ENCODE assay signal across 7 cellular contexts in the genomic region with DNA sequence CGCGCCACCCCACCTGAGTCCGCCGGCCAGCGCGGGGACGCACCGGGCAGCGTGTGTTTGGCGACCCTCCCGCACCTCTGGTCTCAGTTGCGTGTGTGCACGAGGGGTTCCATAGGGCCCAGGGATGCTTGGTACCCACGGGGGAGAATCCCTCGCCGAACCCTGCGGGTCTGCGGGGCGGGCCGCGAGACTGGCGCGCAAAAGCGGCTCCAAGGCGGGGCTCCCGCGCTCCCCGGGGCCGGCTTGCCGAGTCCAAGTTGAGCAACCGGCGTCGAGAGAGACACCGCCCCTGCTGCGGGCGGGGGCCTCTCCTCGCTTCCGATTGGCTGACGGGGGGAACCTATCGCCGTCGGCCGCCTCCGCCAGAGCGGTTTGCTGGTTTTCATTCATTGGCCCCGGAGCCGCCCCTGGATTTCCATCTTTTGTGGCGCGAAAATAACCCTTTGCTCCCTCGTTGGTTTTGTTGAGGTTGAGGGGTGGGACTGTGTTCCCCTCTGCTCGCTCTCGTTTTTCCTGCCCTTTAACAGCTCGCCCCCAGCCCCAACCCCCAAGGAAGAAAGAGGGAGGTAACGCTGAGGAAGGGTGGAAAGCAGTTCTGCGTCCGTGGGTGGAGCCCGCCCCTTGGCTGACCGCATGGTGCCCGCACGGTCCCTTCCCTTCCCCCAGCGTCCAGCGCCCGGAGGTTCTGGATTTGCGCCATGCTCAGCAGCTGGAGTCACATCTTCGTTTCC. TPM values are rescaled to one million over a fixed set of nuclear protein-coding genes. Genes with fewer than 3 reads are reported as not detected.
A peak's percentile ranks its signal among the peaks of the same experiment; 100 is the strongest.
DNase-seq lines count a peak whose midpoint lies in the region; ATAC-seq, FAIRE-seq and TF ChIP-seq lines count a peak whose summit lies in the region.

No MANE protein-coding gene starts in this region.

- no CpG with 5 or more reads among the region's 65 CpGs for whole genome bisulfite sequencing in iPS DF 6.9 (ENCODE audit: insufficient coverage, insufficient read length)
- 1 to 3% (median 1%) methylated on average over 32 to 65 of the region's 65 CpGs for WGBS in spleen, 5 donors

- H3K36me3 ChIP-seq in HCT116 (ENCODE audit: control insufficient read depth in 1 of 2, insufficient read depth in 2 of 2, low read length in 2 of 2) (no peaks in the 10 kb centered on the region), adipocyte (ENCODE audit: control insufficient read depth, insufficient read depth, low read length, severe bottlenecking) (no peaks in the 10 kb centered on the region), iPS DF 6.9 (ENCODE audit: control insufficient read depth, insufficient read depth, low read length) (no peaks in the 10 kb centered on the region), spleen (no peaks in the 10 kb centered on the region)

- peak overlapping the region; percentile 56 to 77 for H3K4me3 ChIP-seq in HCT116 (replicated peaks in 1 of 2; ENCODE audit: low read depth in 1 of 2, low read length in 2 of 2)
- peak overlapping the region; percentile 44 for H3K4me3 ChIP-seq in LNCaP clone FGC (ENCODE audit: low read depth, low read length)
- H3K4me3 ChIP-seq in adipocyte (ENCODE audit: low read length): peak overlapping the region; percentile 77
- H3K4me3 ChIP-seq in iPS DF 6.9 (ENCODE audit: low read length): peak overlapping the region; percentile 82
- peak overlapping the region in 7 of 8 donors; percentile 21 to 66 (median 32) for H3K4me3 ChIP-seq in spleen

- TF ChIP-seq POLR2A in GM12892 (IDR thresholded peaks at IDR 0.05; ENCODE audit: low read depth, low read length) (peak; percentile 90), HCT116 (IDR thresholded peaks at IDR 0.05; ENCODE audit: borderline replicate concordance, extremely low read depth, insufficient read depth, insufficient read length) (peak; percentile 55), spleen (IDR thresholded peaks at IDR 0.05) (no peak)

- peak overlapping the region; percentile 92 for H3K9ac ChIP-seq in HCT116 (ENCODE audit: low read length)
- no peak overlapping the region for H3K9ac ChIP-seq in adipocyte (ENCODE audit: low read length)

- peaks cover 30% of the 10 kb centered on the region for H3K79me2 ChIP-seq in HCT116 (ENCODE audit: insufficient read depth, low read length)

- peak; percentile 98 for FAIRE-seq in GM12892 (lab: Jason Lieb, UNC)
- peak; percentile 89 for FAIRE-seq in RCC 7860 (lab: Jason Lieb, UNC)

- H3K9me2 ChIP-seq in HCT116 (ENCODE audit: insufficient read depth): no peaks in the 10 kb centered on the region

- peak; percentile 71 for ATAC-seq in HCT116

- H2AFZ ChIP-seq in HCT116 (ENCODE audit: low read depth, low read length, poor library complexity, severe bottlenecking): peak overlapping the region; percentile 30

- CTCF ChIA-PET in HCT116 (lab: Charles Lee): no interaction called here

- peaks cover 4% of the 10 kb centered on the region; the same call in 1 of the 2 replicates for H4K20me1 ChIP-seq in HCT116 (ENCODE audit: insufficient read depth)

- H3K27me3 ChIP-seq in HCT116 (ENCODE audit: insufficient read depth, low read length): peaks cover 42% of the 10 kb centered on the region
- peaks cover 51% of the 10 kb centered on the region for H3K27me3 ChIP-seq in adipocyte (replicated peaks; ENCODE audit: control insufficient read depth, insufficient read depth, low read length)
- H3K27me3 ChIP-seq in iPS DF 6.9 (ENCODE audit: control insufficient read depth, insufficient read depth, low read length): no peaks in the 10 kb centered on the region
- peaks cover 5 to 100% (median 99%) of the 10 kb centered on the region in 7 donors for H3K27me3 ChIP-seq in spleen (replicated peaks in 1 of 7)

- peaks cover 22 to 34% of the 10 kb centered on the region in 2 experiments for H3K4me1 ChIP-seq in HCT116 (ENCODE audit: control insufficient read depth in 1 of 2, insufficient read depth in 2 of 2, low read length in 2 of 2)
- peaks cover 11% of the 10 kb centered on the region for H3K4me1 ChIP-seq in adipocyte (ENCODE audit: control insufficient read depth, insufficient read depth, low read length)
- H3K4me1 ChIP-seq in iPS DF 6.9 (ENCODE audit: control insufficient read depth, insufficient read depth, low read length): no peaks in the 10 kb centered on the region
- H3K4me1 ChIP-seq in spleen: peaks cover 21 to 47% (median 40%) of the 10 kb centered on the region in 6 donors

- intact Hi-C loops in HCT116 (cut with micrococcal nuclease) (no loop called here), spleen (cut with DNase I; ENCODE audit: low total_unique reads) (no loop called here)

- DNase-seq in GM12892 (ENCODE audit: insufficient read length) (peak; percentile 81), HCT116 (ENCODE audit: low read depth, low spot score) (peak; percentile 90), LNCaP clone FGC (ENCODE audit: low read depth) (peak; percentile 50), RCC 7860 (ENCODE audit: low spot score) (peak; percentile 91), adipocyte (ENCODE audit: low read depth) (peak; percentile 99), iPS DF 6.9 (ENCODE audit: low read depth, low spot score) (peak; percentile 93), spleen (peak; percentile 89)

- no peak for TF ChIP-seq RAD21 in HCT116 (IDR thresholded peaks at IDR 0.05; ENCODE audit: low read depth)

- RAD21 ChIA-PET in HCT116 (lab: Charles Lee; ENCODE audit: low non-redundant PET in 1 of 2, low total read pairs in 2 of 2, uncharacterized antibody in 2 of 2, unreplicated experiment in 2 of 2): no interaction called here

- H3K4me2 ChIP-seq in HCT116 (ENCODE audit: low read length): peak overlapping the region; percentile 93

- TF ChIP-seq CTCF in HCT116 (IDR thresholded peaks at IDR 0.05 in 2 of 3, conservative IDR thresholded peaks at IDR 0.05 in 1 of 3; ENCODE audit: borderline replicate concordance in 1 of 3, insufficient read depth in 1 of 3, low read depth in 2 of 3, low read length in 2 of 3) (no peak), LNCaP clone FGC (IDR thresholded peaks at IDR 0.05; ENCODE audit: control insufficient read depth, extremely low read depth, insufficient read depth) (no peak), spleen (IDR thresholded peaks at IDR 0.05 in 8 of 11, conservative IDR thresholded peaks at IDR 0.05 in 3 of 11) (peak in 1 of 11 experiments; percentile 15)

- BruUV-seq in HCT116 (replicated peaks; lab: Mats Ljungman, UMichigan): no TSS peak

- H3K9me3 ChIP-seq in HCT116 (ENCODE audit: control insufficient read depth in 1 of 2, insufficient read depth in 1 of 2, low read depth in 1 of 2, low read length in 2 of 2) (no peaks in the 10 kb centered on the region), adipocyte (ENCODE audit: control insufficient read depth, low read length) (no peaks in the 10 kb centered on the region), iPS DF 6.9 (ENCODE audit: control insufficient read depth, insufficient read depth, low read length) (no peaks in the 10 kb centered on the region), spleen (peaks cover 0 to 22% (median 0%) of the 10 kb centered on the region in 8 donors)

- POLR2A ChIA-PET in HCT116 (lab: Charles Lee): no interaction called here

- H3K27ac ChIP-seq in HCT116 (ENCODE audit: low read depth, low read length) (peak overlapping the region; percentile 97), iPS DF 6.9 (ENCODE audit: low read length) (peak overlapping the region; percentile 10), spleen (no peak overlapping the region)

TF ChIP-seq in HCT116, 20 proteins besides CTCF, POLR2A, EP300 and RAD21:
- TF ChIP-seq ZFX (IDR thresholded peaks at IDR 0.05) (0 out of 2 replicates have a peak, but pooled peaks have one; percentile 23), POLR2AphosphoS5 (IDR thresholded peaks at IDR 0.05; ENCODE audit: low read depth, low read length) (peak; percentile 83), ELF1 (IDR thresholded peaks at IDR 0.05; ENCODE audit: borderline replicate concordance, low read depth) (no peak)

RNA-seq across cellular contexts. Expression of a gene that starts 4.0 kb away (rescaled TPM):
- polyA plus RNA-seq in GM12892 (2012; ENCODE audit: missing spikeins): 33.7 TPM
- 79.1 TPM for total RNA-seq in HCT116 (2021; ENCODE audit: unreplicated experiment)
- 21.3 and 43.7 TPM in 2 replicates for polyA plus RNA-seq in HCT116 (2012)
- total RNA-seq in spleen: 1 to 10 TPM; 1.0 to 6.8 (median 1.7) TPM
- polyA plus RNA-seq in spleen: 1 to 10 TPM in 1 of 3 donors, under 1 TPM in 2; 0.17 to 2.2 (median 0.22) TPM

RNA-seq across cellular contexts. Expression of a gene that starts 57.5 kb away (rescaled TPM):
- polyA plus RNA-seq in GM12892 (2012; ENCODE audit: missing spikeins): 86.8 TPM
- total RNA-seq in HCT116 (2021; ENCODE audit: unreplicated experiment) (122 TPM), spleen (10 to 100 TPM; 59.2 to 98.7 (median 89.6) TPM)
- 54.6 and 76.3 TPM in 2 replicates for polyA plus RNA-seq in HCT116 (2012)
- polyA plus RNA-seq in spleen: 10 to 100 TPM; 67.3 to 89.7 (median 85.7) TPM

Comparison
In these comparisons a context has a peak if more than half of its experiments do, and no peak if none do; other contexts are left out.
1. POLR2A ChIP-seq: peak in GM12892 (single experiment) and HCT116 (single experiment); none in spleen (0 of 3).
2. H3K27ac ChIP-seq: peak in HCT116 (single experiment) and iPS DF 6.9 (single experiment); none in spleen (0 of 8).
3. H3K4me3 ChIP-seq: peak in every context shown above with its lines; median percentile 82 in iPS DF 6.9; 77 in adipocyte; 66 in HCT116; 44 in LNCaP clone FGC; 32 in spleen.
4. RNA of a gene that starts 4.0 kb away (total RNA-seq): 79.1 TPM in HCT116 (single experiment); 1.0 to 6.8 TPM in spleen; every median in the first group is over 10 times any median in the second.
5. Peak in every context shown above with its lines, with median percentiles within 50 percentile points of each other: DNase-seq.